ENCODE assay signal across 30 cellular contexts in the genomic region with DNA sequence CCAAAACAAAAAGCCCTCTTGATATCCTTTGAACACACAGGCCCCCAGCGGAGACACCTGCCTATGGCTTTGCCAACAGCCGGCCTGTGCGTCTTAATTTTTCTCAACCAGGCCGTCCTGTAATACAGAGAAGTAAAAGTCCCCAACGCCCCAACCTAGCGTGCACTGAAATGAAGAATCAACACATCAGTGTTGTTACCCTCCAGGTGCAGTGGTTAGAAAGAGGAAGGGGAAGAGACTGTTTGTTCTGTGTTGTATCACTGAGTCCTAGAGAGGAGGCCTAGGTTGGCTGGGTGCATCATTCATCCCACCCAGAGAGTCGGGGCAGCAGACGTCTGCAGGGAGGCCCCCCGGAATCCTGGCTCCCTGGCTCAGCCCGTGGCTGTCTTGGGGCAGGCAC. TPM values are rescaled to one million over a fixed set of nuclear protein-coding genes. Genes with fewer than 3 reads are reported as not detected.
"Had no signal": no experiment of that assay in that cellular context is flagged by ENCODE, and none has a peak within 500 bp of the region (broad histone marks: within the 10 kb centered on the region; RNA-seq: fewer than 3 reads in every experiment).

No MANE protein-coding gene starts in this region.

- H3K27me3 Mint-ChIP-seq: central memory CD8-positive, alpha-beta T cell had no signal

- H3K4me3 ChIP-seq: SJSA1 had no signal

- H3K27ac Mint-ChIP-seq: activated CD8-positive, alpha-beta T cell treated with anti-CD3 and anti-CD28 coated beads, Interleukin-2, amount 10 ng/mL, durations not matched to agents 7 days and 5 days; brain had no signal

- H3K9me3 Mint-ChIP-seq: brain; central memory CD8-positive, alpha-beta T cell had no signal

- H3K4me1 ChIP-seq: SJSA1 had no signal

- H3K4me1 Mint-ChIP-seq: brain; central memory CD8-positive, alpha-beta T cell had no signal

- DNase-seq: activated CD4-positive, alpha-beta T cell treated with anti-CD3 and anti-CD28 coated beads for 48 hours; activated CD4-positive, alpha-beta T cell treated with anti-CD3 and anti-CD28 coated beads, Interleukin-2, amount 50 U/mL, for 4 hours; activated CD4-positive, CD25-positive, alpha-beta regulatory T cell treated with anti-CD3 and anti-CD28 coated beads, Interleukin-2, amount 50 U/mL, for 72 hours; activated CD8-positive, alpha-beta memory T cell treated with anti-CD3 and anti-CD28 coated beads, Interleukin-2, amount 50 U/mL, for 48 hours; activated CD8-positive, alpha-beta T cell treated with anti-CD3 and anti-CD28 coated beads, Interleukin-2, amount 10 ng/mL, durations not matched to agents 7 days and 5 days; activated naive CD4-positive, alpha-beta T cell treated with anti-CD3 and anti-CD28 coated beads, Interleukin-2, amount 50 U/mL, for 16 hours; activated T-cell treated with anti-CD3 and anti-CD28 coated beads, Interleukin-2, amount 50 U/mL, for 1 hour; amniotic stem cell; Kasumi-1; KBM-7; NCI-H1092 treated with DMSO at 0.1 percent for 48 hours; NCI-H1417 treated with DMSO at 0.1 percent for 48 hours; NCI-H1694; NCI-H2029; NCI-H2107; NCI-H2171 treated with DMSO at 0.1 percent for 48 hours; NCI-H226; NCI-H526; NCI-H774; OCI-M1; SHP77; SW 1271 had no signal

- H3K9me3 ChIP-seq: SJSA1 had no signal

- H3K36me3 ChIP-seq: SJSA1 had no signal

- ATAC-seq: activated CD8-positive, alpha-beta T cell treated with anti-CD3 and anti-CD28 coated beads, Interleukin-2, amount 10 ng/mL, durations not matched to agents 7 days and 5 days; Panc1; SK-N-SH treated with all-trans-retinoic acid at 6 μM for 48 hours had no signal

- H3K4me3 Mint-ChIP-seq: activated CD8-positive, alpha-beta T cell treated with anti-CD3 and anti-CD28 coated beads, Interleukin-2, amount 10 ng/mL, durations not matched to agents 7 days and 5 days; brain; central memory CD8-positive, alpha-beta T cell had no signal

- H3K27ac ChIP-seq: SJSA1 had no signal

RNA-seq across cellular contexts. Expression of gene SGSM1, which starts 25.7 kb away (rescaled TPM):
- total RNA-seq: activated CD8-positive, alpha-beta T cell treated with anti-CD3 and anti-CD28 coated beads, Interleukin-2, amount 10 ng/mL, durations not matched to agents 7 days and 5 days; SJSA1 had no signal

RNA-seq across cellular contexts. Expression of gene PIWIL3, which starts 57.2 kb away (rescaled TPM):
- total RNA-seq: activated CD8-positive, alpha-beta T cell treated with anti-CD3 and anti-CD28 coated beads, Interleukin-2, amount 10 ng/mL, durations not matched to agents 7 days and 5 days; astrocyte; NCI-H460; SJSA1; T-helper 1 cell treated with Interleukin-12 subunit alpha and Interleukin-12 subunit beta and Interleukin-4 antibody, amounts not matched to agents 30 ng/mL and 1 ng/mL, for 36 hours had no signal
